Comparison of ENCODE assay signal across 1 cellular context in the genomic region with DNA sequence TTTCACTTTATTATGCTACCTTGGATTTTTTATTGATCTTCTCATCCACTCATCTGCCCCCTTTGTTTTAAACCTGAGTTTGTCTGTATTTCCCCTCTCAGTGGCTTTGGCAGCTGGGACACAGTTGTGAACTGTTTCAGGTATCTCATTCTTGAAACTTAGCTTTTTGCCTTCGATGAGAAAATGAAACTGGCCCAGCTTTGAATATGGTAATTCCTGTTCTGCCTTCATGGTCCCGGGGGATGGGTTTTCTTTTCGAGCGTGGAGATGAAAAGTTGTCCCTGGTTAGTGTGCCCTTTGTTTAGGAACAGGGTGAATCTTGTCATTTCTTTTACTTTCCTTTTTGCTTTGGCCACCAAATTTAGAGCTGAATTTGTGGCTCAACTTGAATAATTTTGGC.
TF ChIP-seq lines count a peak whose summit lies in the region.

No MANE protein-coding gene starts in this region.

TF ChIP-seq in GM23338, 12 proteins besides CTCF, POLR2A, EP300 and RAD21 (continued from another document):
- TF ChIP-seq, protein P1, sequence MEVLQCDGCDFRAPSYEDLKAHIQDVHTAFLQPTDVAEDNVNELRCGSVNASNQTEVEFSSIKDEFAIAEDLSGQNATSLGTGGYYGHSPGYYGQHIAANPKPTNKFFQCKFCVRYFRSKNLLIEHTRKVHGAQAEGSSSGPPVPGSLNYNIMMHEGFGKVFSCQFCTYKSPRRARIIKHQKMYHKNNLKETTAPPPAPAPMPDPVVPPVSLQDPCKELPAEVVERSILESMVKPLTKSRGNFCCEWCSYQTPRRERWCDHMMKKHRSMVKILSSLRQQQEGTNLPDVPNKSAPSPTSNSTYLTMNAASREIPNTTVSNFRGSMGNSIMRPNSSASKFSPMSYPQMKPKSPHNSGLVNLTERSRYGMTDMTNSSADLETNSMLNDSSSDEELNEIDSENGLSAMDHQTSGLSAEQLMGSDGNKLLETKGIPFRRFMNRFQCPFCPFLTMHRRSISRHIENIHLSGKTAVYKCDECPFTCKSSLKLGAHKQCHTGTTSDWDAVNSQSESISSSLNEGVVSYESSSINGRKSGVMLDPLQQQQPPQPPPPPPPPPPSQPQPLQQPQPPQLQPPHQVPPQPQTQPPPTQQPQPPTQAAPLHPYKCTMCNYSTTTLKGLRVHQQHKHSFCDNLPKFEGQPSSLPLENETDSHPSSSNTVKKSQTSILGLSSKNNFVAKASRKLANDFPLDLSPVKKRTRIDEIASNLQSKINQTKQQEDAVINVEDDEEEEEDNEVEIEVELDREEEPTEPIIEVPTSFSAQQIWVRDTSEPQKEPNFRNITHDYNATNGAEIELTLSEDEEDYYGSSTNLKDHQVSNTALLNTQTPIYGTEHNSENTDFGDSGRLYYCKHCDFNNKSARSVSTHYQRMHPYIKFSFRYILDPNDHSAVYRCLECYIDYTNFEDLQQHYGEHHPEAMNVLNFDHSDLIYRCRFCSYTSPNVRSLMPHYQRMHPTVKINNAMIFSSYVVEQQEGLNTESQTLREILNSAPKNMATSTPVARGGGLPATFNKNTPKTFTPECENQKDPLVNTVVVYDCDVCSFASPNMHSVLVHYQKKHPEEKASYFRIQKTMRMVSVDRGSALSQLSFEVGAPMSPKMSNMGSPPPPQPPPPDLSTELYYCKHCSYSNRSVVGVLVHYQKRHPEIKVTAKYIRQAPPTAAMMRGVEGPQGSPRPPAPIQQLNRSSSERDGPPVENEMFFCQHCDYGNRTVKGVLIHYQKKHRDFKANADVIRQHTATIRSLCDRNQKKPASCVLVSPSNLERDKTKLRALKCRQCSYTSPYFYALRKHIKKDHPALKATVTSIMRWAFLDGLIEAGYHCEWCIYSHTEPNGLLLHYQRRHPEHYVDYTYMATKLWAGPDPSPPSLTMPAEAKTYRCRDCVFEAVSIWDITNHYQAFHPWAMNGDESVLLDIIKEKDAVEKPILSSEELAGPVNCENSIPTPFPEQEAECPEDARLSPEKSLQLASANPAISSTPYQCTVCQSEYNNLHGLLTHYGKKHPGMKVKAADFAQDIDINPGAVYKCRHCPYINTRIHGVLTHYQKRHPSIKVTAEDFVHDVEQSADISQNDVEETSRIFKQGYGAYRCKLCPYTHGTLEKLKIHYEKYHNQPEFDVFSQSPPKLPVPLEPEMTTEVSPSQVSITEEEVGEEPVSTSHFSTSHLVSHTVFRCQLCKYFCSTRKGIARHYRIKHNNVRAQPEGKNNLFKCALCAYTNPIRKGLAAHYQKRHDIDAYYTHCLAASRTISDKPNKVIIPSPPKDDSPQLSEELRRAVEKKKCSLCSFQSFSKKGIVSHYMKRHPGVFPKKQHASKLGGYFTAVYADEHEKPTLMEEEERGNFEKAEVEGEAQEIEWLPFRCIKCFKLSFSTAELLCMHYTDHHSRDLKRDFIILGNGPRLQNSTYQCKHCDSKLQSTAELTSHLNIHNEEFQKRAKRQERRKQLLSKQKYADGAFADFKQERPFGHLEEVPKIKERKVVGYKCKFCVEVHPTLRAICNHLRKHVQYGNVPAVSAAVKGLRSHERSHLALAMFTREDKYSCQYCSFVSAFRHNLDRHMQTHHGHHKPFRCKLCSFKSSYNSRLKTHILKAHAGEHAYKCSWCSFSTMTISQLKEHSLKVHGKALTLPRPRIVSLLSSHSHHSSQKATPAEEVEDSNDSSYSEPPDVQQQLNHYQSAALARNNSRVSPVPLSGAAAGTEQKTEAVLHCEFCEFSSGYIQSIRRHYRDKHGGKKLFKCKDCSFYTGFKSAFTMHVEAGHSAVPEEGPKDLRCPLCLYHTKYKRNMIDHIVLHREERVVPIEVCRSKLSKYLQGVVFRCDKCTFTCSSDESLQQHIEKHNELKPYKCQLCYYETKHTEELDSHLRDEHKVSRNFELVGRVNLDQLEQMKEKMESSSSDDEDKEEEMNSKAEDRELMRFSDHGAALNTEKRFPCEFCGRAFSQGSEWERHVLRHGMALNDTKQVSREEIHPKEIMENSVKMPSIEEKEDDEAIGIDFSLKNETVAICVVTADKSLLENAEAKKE (CRISPR knock-in tag; IDR thresholded peaks at IDR 0.05) = no peak
- TF ChIP-seq POLR2AphosphoS5 (IDR thresholded peaks at IDR 0.05; ENCODE audit: low read depth) (no peak), CREB1 (CRISPR knock-in tag; IDR thresholded peaks at IDR 0.05; ENCODE audit: low read depth) (no peak), EZH2phosphoT487 (IDR thresholded peaks at IDR 0.05; ENCODE audit: unreplicated experiment) (no peak), NANOG (IDR thresholded peaks at IDR 0.05; ENCODE audit: borderline replicate concordance) (no peak)
